Comparison of ENCODE assay signal across 8 cellular contexts in genomic region chr1:205227584-205228006, GRCh38. TPM values are rescaled to one million over a fixed set of nuclear protein-coding genes. Genes with fewer than 3 reads are reported as not detected.
DNase-seq lines count a peak whose midpoint lies in the region; ATAC-seq and TF ChIP-seq lines count a peak whose summit lies in the region.

Gene TMCC2 (plus strand): TSS chr1:205227946. CDS start chr1:205228565, 619 bp downstream.

- H3K4me1 Mint-ChIP-seq in Caco-2 (ENCODE audit: low read depth, unreplicated experiment) = peaks cover 7% of the 10 kb centered on the region
- peaks cover 47% of the 10 kb centered on the region for H3K4me1 Mint-ChIP-seq in activated naive CD8-positive, alpha-beta T cell treated with anti-CD3 and anti-CD28 coated beads, Interleukin-2, amount 50 U/mL, for 24 hours

- H3K9me3 ChIP-seq in Caco-2 (no peaks in the 10 kb centered on the region), cardiac muscle cell (ENCODE audit: low read depth) (no peaks in the 10 kb centered on the region), ovary (no peaks in the 10 kb centered on the region), thoracic aorta (no peaks in the 10 kb centered on the region)

- TF ChIP-seq CTCF in Caco-2 (IDR thresholded peaks at IDR 0.05; ENCODE audit: insufficient read depth in 1 of 2, low read depth in 1 of 2, low read length in 1 of 2, severe bottlenecking in 1 of 2, unreplicated experiment in 1 of 2) (no peak), cardiac muscle cell (IDR thresholded peaks at IDR 0.05; ENCODE audit: low read depth, low read length) (no peak), ovary (IDR thresholded peaks at IDR 0.05) (no peak), thoracic aorta (IDR thresholded peaks at IDR 0.05) (no peak)

- H3K4me3 Mint-ChIP-seq in Caco-2 (ENCODE audit: unreplicated experiment) = peak within 1 kb of the TSS; percentile 83
- peak within 1 kb of the TSS; percentile 90 for H3K4me3 Mint-ChIP-seq in activated naive CD8-positive, alpha-beta T cell treated with anti-CD3 and anti-CD28 coated beads, Interleukin-2, amount 50 U/mL, for 24 hours

- H3K4me1 ChIP-seq in Caco-2 (no peaks in the 10 kb centered on the region), cardiac muscle cell (ENCODE audit: low read depth) (no peaks in the 10 kb centered on the region), ovary (ENCODE audit: insufficient read depth) (peaks cover 10% of the 10 kb centered on the region), thoracic aorta (ENCODE audit: control insufficient read depth in 1 of 2, low read depth in 2 of 2) (peaks cover 11 to 16% of the 10 kb centered on the region in 2 donors)

- no peaks in the 10 kb centered on the region for H3K36me3 Mint-ChIP-seq in Caco-2 (ENCODE audit: insufficient read depth, unreplicated experiment)
- H3K36me3 Mint-ChIP-seq in activated naive CD8-positive, alpha-beta T cell treated with anti-CD3 and anti-CD28 coated beads, Interleukin-2, amount 50 U/mL, for 24 hours (ENCODE audit: low read depth) = no peaks in the 10 kb centered on the region

- no peaks in the 10 kb centered on the region for H3K36me3 ChIP-seq in Caco-2 (ENCODE audit: control insufficient read depth, insufficient read depth, low read length)
- no peaks in the 10 kb centered on the region for H3K36me3 ChIP-seq in cardiac muscle cell
- H3K36me3 ChIP-seq in ovary = no peaks in the 10 kb centered on the region
- H3K36me3 ChIP-seq in thoracic aorta = no peaks in the 10 kb centered on the region

- BruUV-seq in Caco-2 (replicated peaks; lab: Mats Ljungman, UMichigan) = no TSS peak

- peak; percentile 90 for ATAC-seq in activated naive CD8-positive, alpha-beta T cell treated with anti-CD3 and anti-CD28 coated beads, Interleukin-2, amount 50 U/mL, for 24 hours
- ATAC-seq in thoracic aorta (ENCODE audit: insufficient number of reproducible peaks, low FRiP score, low read depth) = peak; percentile 72

- no peak for TF ChIP-seq EP300 in ovary (IDR thresholded peaks at IDR 0.05)

- H3K27me3 Mint-ChIP-seq in Caco-2 (ENCODE audit: insufficient read depth, unreplicated experiment) = peaks cover 5% of the 10 kb centered on the region
- H3K27me3 Mint-ChIP-seq in activated naive CD8-positive, alpha-beta T cell treated with anti-CD3 and anti-CD28 coated beads, Interleukin-2, amount 50 U/mL, for 24 hours = peaks cover 26% of the 10 kb centered on the region

- H3K9me3 Mint-ChIP-seq in Caco-2 (ENCODE audit: unreplicated experiment) = no peaks in the 10 kb centered on the region
- H3K9me3 Mint-ChIP-seq in activated naive CD8-positive, alpha-beta T cell treated with anti-CD3 and anti-CD28 coated beads, Interleukin-2, amount 50 U/mL, for 24 hours = no peaks in the 10 kb centered on the region

- no peak within 1 kb of the TSS for H3K27ac Mint-ChIP-seq in Caco-2 (ENCODE audit: unreplicated experiment)
- H3K27ac Mint-ChIP-seq in activated naive CD8-positive, alpha-beta T cell treated with anti-CD3 and anti-CD28 coated beads, Interleukin-2, amount 50 U/mL, for 24 hours = peak within 1 kb of the TSS; percentile 81

- DNase-seq in Caco-2 = peak; percentile 85 to 87
- DNase-seq in HCEC 1CT = peak; percentile 83
- DNase-seq in NCI-H1436 treated with DMSO at 0.1 percent for 48 hours (lab: John Stamatoyannopoulos, UW) = peak; percentile 91
- DNase-seq in T follicular helper cell (ENCODE audit: low read depth) = peak; percentile 63
- DNase-seq in activated naive CD8-positive, alpha-beta T cell treated with anti-CD3 and anti-CD28 coated beads, Interleukin-2, amount 50 U/mL, for 24 hours = peak; percentile 91
- DNase-seq in cardiac muscle cell (ENCODE audit: low read depth in 1 of 2, low spot score in 1 of 2) = peak; percentile 92 to 96
- peak; percentile 93 to 95 (median 94) for DNase-seq in ovary
- peak; percentile 52 for DNase-seq in thoracic aorta (ENCODE audit: low spot score)

- intact Hi-C loops in Caco-2 (cut with micrococcal nuclease; ENCODE audit: unreplicated experiment) (loop anchor here (2.0 kb wide), 2 partner anchors 17 to 97 kb away; partner anchors contain the start of gene DSTYK), ovary (cut with DNase I) (loop anchor here in 1 of 4 donors (5.0 kb wide), 1 partner anchor 35 kb away; no protein-coding TSS in a partner anchor)

- H3K4me3 ChIP-seq in Caco-2 (ENCODE audit: low read depth, low read length) (peak within 1 kb of the TSS; percentile 66), cardiac muscle cell (peak within 1 kb of the TSS; percentile 54), ovary (peak within 1 kb of the TSS; percentile 61), thoracic aorta (peak within 1 kb of the TSS; percentile 85)

- no peak within 1 kb of the TSS for H3K27ac ChIP-seq in cardiac muscle cell
- peak within 1 kb of the TSS in 1 of 2 donors; percentile 14 for H3K27ac ChIP-seq in ovary
- H3K27ac ChIP-seq in thoracic aorta = no peak within 1 kb of the TSS

- CTCF ChIA-PET in Caco-2 (lab: Charles Lee) = interaction anchor here (0.7 to 4.3 kb wide), 8 partner anchors 19 to 420 kb away, joined by 3 to 57 read pairs (median 4); no protein-coding TSS in a partner anchor

- peak; percentile 12 for TF ChIP-seq POLR2A in ovary (IDR thresholded peaks at IDR 0.05)

- no peaks in the 10 kb centered on the region; the same call in 1 of the 2 replicates for H3K27me3 ChIP-seq in Caco-2 (replicated peaks; ENCODE audit: control insufficient read depth, insufficient read depth, low read length)
- peaks cover 34% of the 10 kb centered on the region for H3K27me3 ChIP-seq in cardiac muscle cell
- no peaks in the 10 kb centered on the region for H3K27me3 ChIP-seq in ovary
- H3K27me3 ChIP-seq in thoracic aorta (replicated peaks; ENCODE audit: insufficient read depth) = no peaks in the 10 kb centered on the region

- POLR2A ChIA-PET in Caco-2 (lab: Charles Lee) = interaction anchor here (0.6 kb wide), 1 partner anchor 57 kb away, joined by 3 read pairs; no protein-coding TSS in a partner anchor

- 0% methylated on average over 15 to 43 of the region's 43 CpGs for WGBS in ovary, 3 donors

RNA-seq across cellular contexts. Expression of gene TMCC2, which starts in this region (rescaled TPM):
- 0.60 and 0.91 TPM in 2 replicates for total RNA-seq in Caco-2 (2022)
- 10.9 and 11.9 TPM in 2 replicates for total RNA-seq in cardiac muscle cell
- polyA plus RNA-seq in cardiac muscle cell = 6.3 and 9.0 TPM in 2 replicates
- 10 to 100 TPM in 1 of 7 donors, 1 to 10 TPM in 6; 2.6 to 10.1 (median 7.8) TPM for total RNA-seq in ovary
- polyA plus RNA-seq in ovary = 10 to 100 TPM in 1 of 2 donors, 1 to 10 TPM in 1; 2.3 to 11.0 TPM
- 1 to 10 TPM; 6.8 to 8.9 TPM for total RNA-seq in thoracic aorta

Comparison
In these comparisons a context has a peak if more than half of its experiments do, and no peak if none do; other contexts are left out.
1. Peak in DNase-seq and H3K4me3 ChIP-seq in Caco-2; RNA of the gene not detected or under 1 TPM.